In genomic region chr20:34310481-34311117, GRCh38 we compare ENCODE assay signal across 23 cellular contexts. TPM values are rescaled to one million over a fixed set of nuclear protein-coding genes. Genes with fewer than 3 reads are reported as not detected.
DNase-seq lines count a peak whose midpoint lies in the region; ATAC-seq, FAIRE-seq and TF ChIP-seq lines count a peak whose summit lies in the region.
"Had no signal": no experiment of that assay in that cellular context is flagged by ENCODE, and none has a peak within 500 bp of the region (broad histone marks: within the 10 kb centered on the region; RNA-seq: fewer than 3 reads in every experiment).

No MANE protein-coding gene starts in this region.

- H3K4me2 ChIP-seq in A549, result peak overlapping the region; percentile 84
- peak overlapping the region; percentile 80 for H3K4me2 ChIP-seq in neural progenitor cell

- no peaks in the 10 kb centered on the region for H3K79me2 ChIP-seq in neural progenitor cell (ENCODE audit: low read depth)

- H3K9me3 ChIP-seq in A549, result no peaks in the 10 kb centered on the region
- H3K9me3 ChIP-seq in T-helper 17 cell (ENCODE audit: control insufficient read depth, low read length, poor library complexity, severe bottlenecking), result no peaks in the 10 kb centered on the region
- no peaks in the 10 kb centered on the region for H3K9me3 ChIP-seq in kidney (ENCODE audit: control insufficient read depth in 1 of 2, low read length in 2 of 2)
- no peaks in the 10 kb centered on the region for H3K9me3 ChIP-seq in neural progenitor cell (ENCODE audit: low read depth)
- H3K9me3 ChIP-seq in HAP-1, result no peaks in the 10 kb centered on the region
- H3K9me3 ChIP-seq: ascending aorta, BE2C, sigmoid colon, upper lobe of right lung had no signal

- H3K27me3 Mint-ChIP-seq in T-helper 17 cell (peaks cover 21% of the 10 kb centered on the region), neural progenitor cell (ENCODE audit: insufficient read depth, low read depth) (peaks cover 15% of the 10 kb centered on the region)

- in situ Hi-C loops in HAP-1 (cut with MboI; ENCODE audit: low sequenced_read_pairs), result loop anchor here (25.0 kb wide), 1 partner anchor 402 kb away; the partner anchor contains the start of gene TP53INP2

- peaks cover 2% of the 10 kb centered on the region for H3K36me3 Mint-ChIP-seq in T-helper 17 cell (ENCODE audit: low read depth)
- H3K36me3 Mint-ChIP-seq in neural progenitor cell, result no peaks in the 10 kb centered on the region
- H3K36me3 Mint-ChIP-seq: activated naive CD8-positive, alpha-beta T cell treated with anti-CD3 and anti-CD28 coated beads for 36 hours; naive thymus-derived CD8-positive, alpha-beta T cell had no signal

- TF ChIP-seq EP300 in A549 (IDR thresholded peaks at IDR 0.05), result no peak

- no peak for TF ChIP-seq POLR2A in A549 (IDR thresholded peaks at IDR 0.05; ENCODE audit: low read length)

- H3K27me3 ChIP-seq in neural progenitor cell, result peaks cover 16% of the 10 kb centered on the region
- H3K27me3 ChIP-seq in HAP-1 (ENCODE audit: low read depth), result no peaks in the 10 kb centered on the region
- H3K27me3 ChIP-seq: ascending aorta, BE2C had no signal

- peaks cover 22% of the 10 kb centered on the region for H3F3A ChIP-seq in neural progenitor cell (ENCODE audit: low read depth)

- peaks cover 3% of the 10 kb centered on the region for H3K4me1 Mint-ChIP-seq in T-helper 17 cell
- H3K4me1 Mint-ChIP-seq in neural progenitor cell, result peaks cover 17% of the 10 kb centered on the region
- H3K4me1 Mint-ChIP-seq: activated T-helper 17 cell treated with anti-CD3 and anti-CD28 coated beads, Interleukin-2, amount 50 U/mL, for 72 hours had no signal

- H3K27ac Mint-ChIP-seq in T-helper 17 cell, result peak overlapping the region; percentile 19
- no peak overlapping the region for H3K27ac Mint-ChIP-seq in neural progenitor cell
- H3K27ac Mint-ChIP-seq: activated naive CD8-positive, alpha-beta T cell treated with anti-CD3 and anti-CD28 coated beads for 36 hours; activated T-helper 17 cell treated with anti-CD3 and anti-CD28 coated beads, Interleukin-2, amount 50 U/mL, for 72 hours; naive thymus-derived CD8-positive, alpha-beta T cell; T-helper 1 cell treated with Interleukin-12 subunit alpha and Interleukin-12 subunit beta and Interleukin-4 antibody, amounts not matched to agents 30 μg/mL and 1 μg/mL, for 36 hours had no signal

- peak overlapping the region; percentile 91 for H2AFZ ChIP-seq in neural progenitor cell (replicated peaks)

- H4K20me1 ChIP-seq in neural progenitor cell (ENCODE audit: low read depth), result peaks cover 3% of the 10 kb centered on the region

- FAIRE-seq in A549 (lab: Jason Lieb, UNC) (no peak), kidney (lab: Jason Lieb, UNC) (no peak)
- FAIRE-seq: HTR-8/SVneo had no signal

- TF ChIP-seq CTCF in A549 (IDR thresholded peaks at IDR 0.05), result no peak
- no peak for TF ChIP-seq CTCF in kidney (IDR thresholded peaks at IDR 0.05; ENCODE audit: borderline replicate concordance, extremely low read depth, insufficient read depth)
- TF ChIP-seq CTCF in neural progenitor cell (IDR thresholded peaks at IDR 0.05), result no peak

- H3K4me3 ChIP-seq in A549 (no peak overlapping the region), kidney (ENCODE audit: low read length in 2 of 2) (peak overlapping the region; percentile 44 to 50), neural progenitor cell (no peak overlapping the region), HAP-1 (no peak overlapping the region)
- H3K4me3 ChIP-seq: upper lobe of right lung had no signal

- CTCF ChIA-PET in A549 (lab: Yijun Ruan, JAX), result interaction anchor here (1.2 to 7.1 kb wide), 23 partner anchors 8 to 459 kb away, joined by 3 to 106 read pairs (median 32); partner anchors contain the start of genes AHCY, DYNLRB1 and ITCH

- TF ChIP-seq RAD21 in A549 (conservative IDR thresholded peaks at IDR 0.05 in 1 of 2, IDR thresholded peaks at IDR 0.05 in 1 of 2), result no peak

- ATAC-seq in A549 (no peak), T-helper 17 cell (no peak), HG02852 (IDR thresholded peaks at IDR 0.05; ENCODE audit: unreplicated experiment) (no peak)
- ATAC-seq: activated T-helper 17 cell treated with anti-CD3 and anti-CD28 coated beads, Interleukin-2, amount 50 U/mL, for 72 hours; naive thymus-derived CD8-positive, alpha-beta T cell had no signal

- 76% methylated on average over 19 of the region's 19 CpGs for WGBS in A549 (ENCODE audit: missing lambda C conversion rate)

- H3K27ac ChIP-seq in A549 (peak overlapping the region; percentile 6 to 80; a peak in 4 of 6 replicates), kidney (ENCODE audit: low read depth in 2 of 2, low read length in 2 of 2) (peak overlapping the region; percentile 65 to 69), neural progenitor cell (no peak overlapping the region)
- H3K27ac ChIP-seq: ascending aorta, sigmoid colon, upper lobe of right lung, WERI-Rb-1 had no signal

- POLR2A ChIA-PET in A549 (lab: Yijun Ruan, JAX), result interaction anchor here (0.6 to 2.6 kb wide), 3 partner anchors 8 to 206 kb away, joined by 4 to 10 read pairs (median 4); partner anchors contain the start of genes AHCY and DYNLRB1

- H3K4me1 ChIP-seq in A549, result peaks cover 33% of the 10 kb centered on the region
- H3K4me1 ChIP-seq in kidney (ENCODE audit: control insufficient read depth in 1 of 2, insufficient read depth in 1 of 2, low read depth in 1 of 2, low read length in 2 of 2), result peaks cover 5 to 8% of the 10 kb centered on the region in 2 donors
- H3K4me1 ChIP-seq in neural progenitor cell, result peaks cover 10% of the 10 kb centered on the region
- 0 out of 2 replicates have a peak, but pooled peaks cover 3% of the 10 kb centered on the region for H3K4me1 ChIP-seq in HAP-1
- H3K4me1 ChIP-seq: BE2C had no signal

- H3K9me3 Mint-ChIP-seq in neural progenitor cell, result no peaks in the 10 kb centered on the region
- H3K9me3 Mint-ChIP-seq: activated naive CD8-positive, alpha-beta T cell treated with anti-CD3 and anti-CD28 coated beads for 36 hours; activated T-helper 17 cell treated with anti-CD3 and anti-CD28 coated beads, Interleukin-2, amount 50 U/mL, for 72 hours; naive thymus-derived CD8-positive, alpha-beta T cell; T-helper 1 cell treated with Interleukin-12 subunit alpha and Interleukin-12 subunit beta and Interleukin-4 antibody, amounts not matched to agents 30 μg/mL and 1 μg/mL, for 36 hours had no signal

- H3K36me3 ChIP-seq in kidney (ENCODE audit: control insufficient read depth in 1 of 2, insufficient read depth in 2 of 2, low read length in 2 of 2) (no peaks in the 10 kb centered on the region), neural progenitor cell (no peaks in the 10 kb centered on the region), HAP-1 (replicated peaks) (no peaks in the 10 kb centered on the region)
- H3K36me3 ChIP-seq: ascending aorta, BE2C, sigmoid colon, upper lobe of right lung, WERI-Rb-1 had no signal

- intact Hi-C loops in kidney (cut with DNase I), result no loop called here

- H3K4me3 Mint-ChIP-seq in T-helper 17 cell (no peak overlapping the region), neural progenitor cell (peak overlapping the region; percentile 59)
- H3K4me3 Mint-ChIP-seq: activated naive CD8-positive, alpha-beta T cell treated with anti-CD3 and anti-CD28 coated beads for 36 hours; activated T-helper 17 cell treated with anti-CD3 and anti-CD28 coated beads, Interleukin-2, amount 50 U/mL, for 72 hours; T-helper 1 cell treated with Interleukin-12 subunit alpha and Interleukin-12 subunit beta and Interleukin-4 antibody, amounts not matched to agents 30 μg/mL and 1 μg/mL, for 36 hours had no signal

- DNase-seq in A549 (ENCODE audit: low read depth in 1 of 2, low spot score in 1 of 2) (peak in 1 of 2 experiments; percentile 46), T-helper 17 cell (no peak), kidney (no peak), neural progenitor cell (ENCODE audit: low spot score) (no peak), HAP-1 (ENCODE audit: low spot score in 2 of 2) (no peak), NK-92 (lab: John Stamatoyannopoulos, UW; ENCODE audit: unreplicated experiment) (no peak), SHP77 (lab: John Stamatoyannopoulos, UW) (no peak)
- DNase-seq: activated CD4-positive, alpha-beta T cell treated with anti-CD3 and anti-CD28 coated beads, Interleukin-2, amount 50 U/mL, for 1 hour; activated naive CD8-positive, alpha-beta T cell treated with anti-CD3 and anti-CD28 coated beads for 36 hours; DMS79 treated with DMSO at 0.1 percent for 48 hours; MV-4-11; naive thymus-derived CD8-positive, alpha-beta T cell; NCI-H1694; NCI-H2171 treated with DMSO at 0.1 percent for 48 hours; sigmoid colon; upper lobe of right lung had no signal

- H3K9ac ChIP-seq in kidney (ENCODE audit: low read length in 2 of 2) (no peak overlapping the region), neural progenitor cell (no peak overlapping the region)

TF ChIP-seq in A549, 52 proteins besides CTCF, POLR2A, EP300 and RAD21:
- TF ChIP-seq GATA3 (IDR thresholded peaks at IDR 0.05; ENCODE audit: borderline replicate concordance), result peak; percentile 28; the same call in 1 of the 2 replicates
- no peak for TF ChIP-seq ZC3H11A (IDR thresholded peaks at IDR 0.05)
- TF ChIP-seq POLR2AphosphoS2 (conservative IDR thresholded peaks at IDR 0.05; ENCODE audit: low read length), result no peak

RNA-seq across cellular contexts. Expression of gene AHCY, which starts 7.4 kb away (rescaled TPM):
- polyA plus RNA-seq in A549 (2011; rRNA removed) (274 and 278 TPM in 2 replicates), A549 (2017; fragmentation: RNase III; extraction: RNeasy Plus Mini Kit Qiagen cat#74134 plus additional on column Dnase treatment) (282 to 314 TPM (median 290 TPM) in 3 replicates), kidney (ENCODE audit: insufficient read depth, low read depth, low replicate concordance) (144 TPM)
- 368 and 436 TPM in 2 replicates for polyA plus RNA-seq in A549 (2012; cell fraction: cytosol; rRNA removed)
- 473 and 534 TPM in 2 replicates for polyA plus RNA-seq in A549 (2012; cell fraction: nucleus; rRNA removed)
- 585 and 594 TPM in 2 replicates for polyA minus RNA-seq in A549 (2011; rRNA and poly(A)+ RNA removed)
- total RNA-seq in T-helper 17 cell (10 to 100 TPM; 15.9 to 16.6 TPM), kidney (70.3 TPM), neural progenitor cell (ENCODE audit: low replicate concordance) (184 and 269 TPM in 2 replicates)

RNA-seq across cellular contexts. Expression of gene ITCH, which starts 52.5 kb away (rescaled TPM):
- 23.9 and 27.5 TPM in 2 replicates for polyA plus RNA-seq in A549 (2011; rRNA removed)
- polyA plus RNA-seq in A549 (2012; cell fraction: cytosol; rRNA removed), result 3.2 and 4.1 TPM in 2 replicates
- 2.3 and 4.6 TPM in 2 replicates for polyA plus RNA-seq in A549 (2012; cell fraction: nucleus; rRNA removed)
- polyA plus RNA-seq in A549 (2017; fragmentation: RNase III; extraction: RNeasy Plus Mini Kit Qiagen cat#74134 plus additional on column Dnase treatment), result 24.4 to 25.0 TPM (median 24.4 TPM) in 3 replicates
- 23.8 and 38.5 TPM in 2 replicates for polyA minus RNA-seq in A549 (2011; rRNA and poly(A)+ RNA removed)
- 10 to 100 TPM; 44.4 to 53.4 TPM for total RNA-seq in T-helper 17 cell
- total RNA-seq in kidney, result 63.1 TPM
- 10.1 TPM for polyA plus RNA-seq in kidney (ENCODE audit: insufficient read depth, low read depth, low replicate concordance)
- 47.4 and 55.2 TPM in 2 replicates for total RNA-seq in neural progenitor cell (ENCODE audit: low replicate concordance)

Comparison
In these comparisons a context has a peak if more than half of its experiments do, and no peak if none do; other contexts are left out.
1. H3K4me3 ChIP-seq: peak in kidney (2 of 2); none in A549 (single experiment), neural progenitor cell (single experiment) and HAP-1 (single experiment).